ENCODE assay signal across 8 cellular contexts in genomic region chr9:129626944-129627297, GRCh38. TPM values are rescaled to one million over a fixed set of nuclear protein-coding genes. Genes with fewer than 3 reads are reported as not detected.
DNase-seq lines count a peak whose midpoint lies in the region; ATAC-seq lines count a peak whose summit lies in the region.

No MANE protein-coding gene starts in this region.

- peaks cover 30% of the 10 kb centered on the region for H3K36me3 Mint-ChIP-seq in central memory CD8-positive, alpha-beta T cell (ENCODE audit: insufficient read depth)

- H3K4me3 ChIP-seq in NT2/D1 (ENCODE audit: insufficient read length, low read depth) (peak overlapping the region; percentile 89), mesenchymal stem cell (ENCODE audit: insufficient read depth in 1 of 2, low read depth in 1 of 2, low read length in 2 of 2) (peak overlapping the region; percentile 82 to 86)

- DNase-seq in Right ventricle myocardium inferior (ENCODE audit: missing footprints): peak; percentile 42
- no peak for DNase-seq in left ventricle myocardium superior
- DNase-seq in NT2/D1 (ENCODE audit: low read depth, low spot score): no peak
- DNase-seq in central memory CD8-positive, alpha-beta T cell (ENCODE audit: low spot score in 2 of 2): no peak
- peak; percentile 85 for DNase-seq in mesenchymal stem cell
- no peak for DNase-seq in HuH-7 (ENCODE audit: low spot score)
- no peak for DNase-seq in NCI-H526 treated with DMSO at 0.1 percent for 48 hours (lab: John Stamatoyannopoulos, UW)
- DNase-seq in NCI-H2227 treated with DMSO at 0.1 percent for 48 hours (lab: John Stamatoyannopoulos, UW): no peak

- peak overlapping the region; percentile 89 for H3K4me3 Mint-ChIP-seq in central memory CD8-positive, alpha-beta T cell

- intact Hi-C loops in Right ventricle myocardium inferior (cut with DNase I) (loop anchor here (5.0 kb wide), 1 partner anchor 490 kb away; no protein-coding TSS in a partner anchor), left ventricle myocardium superior (cut with micrococcal nuclease) (no loop called here)

- peak overlapping the region; percentile 92 for H4K91ac ChIP-seq in mesenchymal stem cell (ENCODE audit: low read length)

- peaks cover 1% of the 10 kb centered on the region for H3K79me1 ChIP-seq in mesenchymal stem cell (replicated peaks; ENCODE audit: low read length, poor library complexity, severe bottlenecking)

- peak overlapping the region in 1 of 2 experiments; percentile 14 for H3K14ac ChIP-seq in mesenchymal stem cell (ENCODE audit: low read length in 2 of 2)

- no peak overlapping the region for H2BK120ac ChIP-seq in mesenchymal stem cell (ENCODE audit: low read depth, low read length)

- no peak overlapping the region for H2AK5ac ChIP-seq in mesenchymal stem cell (ENCODE audit: low read length, severe bottlenecking)

- peak overlapping the region; percentile 98 for H3K9ac ChIP-seq in NT2/D1 (ENCODE audit: insufficient read length, low read depth)
- peak overlapping the region; percentile 94 for H3K9ac ChIP-seq in mesenchymal stem cell (ENCODE audit: low read length)

- H4K8ac ChIP-seq in mesenchymal stem cell (ENCODE audit: low read length): peak overlapping the region; percentile 66

- H2AFZ ChIP-seq in mesenchymal stem cell (ENCODE audit: low read depth, low read length): no peak overlapping the region

- ATAC-seq in Right ventricle myocardium inferior: peak; percentile 2
- no peak for ATAC-seq in left ventricle myocardium superior
- ATAC-seq in central memory CD8-positive, alpha-beta T cell (replicated peaks; ENCODE audit: extremely low read depth, poor library complexity, severe bottlenecking): peak; percentile 4

- no peak overlapping the region for H2BK12ac ChIP-seq in mesenchymal stem cell (ENCODE audit: low read length in 2 of 2)

- peaks cover under 1% of the 10 kb centered on the region for H3K27me3 ChIP-seq in NT2/D1 (ENCODE audit: insufficient read depth, insufficient read length)
- no peaks in the 10 kb centered on the region for H3K27me3 ChIP-seq in mesenchymal stem cell (ENCODE audit: control insufficient read depth in 1 of 2, insufficient read depth in 1 of 2, low read length in 2 of 2)

- no peaks in the 10 kb centered on the region for H3K9me3 ChIP-seq in NT2/D1 (ENCODE audit: insufficient read depth, low read length)
- no peaks in the 10 kb centered on the region for H3K9me3 ChIP-seq in mesenchymal stem cell (ENCODE audit: control insufficient read depth, low read length)

- peak overlapping the region; percentile 83 for H3K27ac ChIP-seq in mesenchymal stem cell (ENCODE audit: low read length, poor library complexity, severe bottlenecking)

- no peaks in the 10 kb centered on the region for H3K27me3 Mint-ChIP-seq in central memory CD8-positive, alpha-beta T cell

- peak overlapping the region; percentile 95 for H3K27ac Mint-ChIP-seq in central memory CD8-positive, alpha-beta T cell (ENCODE audit: low read depth)

- peaks cover 53% of the 10 kb centered on the region for H3K4me1 Mint-ChIP-seq in central memory CD8-positive, alpha-beta T cell

- H2BK15ac ChIP-seq in mesenchymal stem cell (ENCODE audit: low read depth, poor library complexity, severe bottlenecking): no peak overlapping the region

- WGBS in mesenchymal stem cell: 1% methylated on average over 8 of the region's 8 CpGs

- H3K4me2 ChIP-seq in mesenchymal stem cell (ENCODE audit: low read length, poor library complexity, severe bottlenecking): peak overlapping the region; percentile 91

- H2BK5ac ChIP-seq in mesenchymal stem cell (ENCODE audit: low read depth, low read length, poor library complexity, severe bottlenecking): peak overlapping the region; percentile 10

- H3K4ac ChIP-seq in mesenchymal stem cell (ENCODE audit: low read depth in 1 of 2, low read length in 2 of 2): peak overlapping the region; percentile 39 to 81

- H3K18ac ChIP-seq in mesenchymal stem cell (ENCODE audit: low read depth in 1 of 2, low read length in 2 of 2): peak overlapping the region; percentile 91 to 97

- H3K36me3 ChIP-seq in NT2/D1 (ENCODE audit: insufficient read depth, insufficient read length, low read length) (peaks cover 43% of the 10 kb centered on the region), mesenchymal stem cell (ENCODE audit: control insufficient read depth in 1 of 2, insufficient read depth in 2 of 2, low read depth in 1 of 2, low read length in 2 of 2) (peaks cover 7 to 15% of the 10 kb centered on the region in 2 experiments)

- H3K9me3 Mint-ChIP-seq in central memory CD8-positive, alpha-beta T cell: no peaks in the 10 kb centered on the region

- no peak overlapping the region for H3K23ac ChIP-seq in mesenchymal stem cell (ENCODE audit: low read length in 2 of 2)

- H3K4me1 ChIP-seq in NT2/D1 (ENCODE audit: insufficient read depth, insufficient read length) (peaks cover 20% of the 10 kb centered on the region), mesenchymal stem cell (ENCODE audit: control insufficient read depth, insufficient read depth, low read depth, low read length) (peaks cover 38% of the 10 kb centered on the region)

RNA-seq across cellular contexts. Expression of gene NTMT1, which starts 1.0 kb away (rescaled TPM):
- total RNA-seq in Right ventricle myocardium inferior (72.1 TPM), left ventricle myocardium superior (66.5 TPM)
- polyA plus RNA-seq in mesenchymal stem cell (2013, experiment 1 of 2): 38.5 TPM
- polyA plus RNA-seq in mesenchymal stem cell (2013, experiment 2 of 2): 39.6 TPM

RNA-seq across cellular contexts. Expression of gene C9orf50, which starts 6.0 kb away (rescaled TPM):
- not detected for total RNA-seq in Right ventricle myocardium inferior
- total RNA-seq in left ventricle myocardium superior: not detected
- 0.03 TPM for polyA plus RNA-seq in mesenchymal stem cell (2013, experiment 1 of 2)
- 0.04 TPM for polyA plus RNA-seq in mesenchymal stem cell (2013, experiment 2 of 2)

RNA-seq across cellular contexts. Expression of gene ASB6, which starts 15.0 kb away (rescaled TPM):
- 9.3 TPM for total RNA-seq in Right ventricle myocardium inferior
- 9.7 TPM for total RNA-seq in left ventricle myocardium superior
- polyA plus RNA-seq in mesenchymal stem cell (2013, experiment 1 of 2): 11.6 TPM
- polyA plus RNA-seq in mesenchymal stem cell (2013, experiment 2 of 2): 11.6 TPM

RNA-seq across cellular contexts. Expression of gene PRRX2, which starts 38.5 kb away (rescaled TPM):
- total RNA-seq in Right ventricle myocardium inferior: 0.54 TPM
- 0.20 TPM for total RNA-seq in left ventricle myocardium superior
- polyA plus RNA-seq in mesenchymal stem cell (2013, experiment 1 of 2): 19.5 TPM
- 20.1 TPM for polyA plus RNA-seq in mesenchymal stem cell (2013, experiment 2 of 2)

Comparison
In these comparisons a context has a peak if more than half of its experiments do, and no peak if none do; other contexts are left out.
1. DNase-seq: peak in Right ventricle myocardium inferior (single experiment) and mesenchymal stem cell (single experiment); none in left ventricle myocardium superior (single experiment), NT2/D1 (single experiment), central memory CD8-positive, alpha-beta T cell (0 of 2), HuH-7 (single experiment), NCI-H526 treated with DMSO at 0.1 percent for 48 hours (single experiment) and NCI-H2227 treated with DMSO at 0.1 percent for 48 hours (single experiment).